ENCODE assay signal across 7 cellular contexts in the genomic region with DNA sequence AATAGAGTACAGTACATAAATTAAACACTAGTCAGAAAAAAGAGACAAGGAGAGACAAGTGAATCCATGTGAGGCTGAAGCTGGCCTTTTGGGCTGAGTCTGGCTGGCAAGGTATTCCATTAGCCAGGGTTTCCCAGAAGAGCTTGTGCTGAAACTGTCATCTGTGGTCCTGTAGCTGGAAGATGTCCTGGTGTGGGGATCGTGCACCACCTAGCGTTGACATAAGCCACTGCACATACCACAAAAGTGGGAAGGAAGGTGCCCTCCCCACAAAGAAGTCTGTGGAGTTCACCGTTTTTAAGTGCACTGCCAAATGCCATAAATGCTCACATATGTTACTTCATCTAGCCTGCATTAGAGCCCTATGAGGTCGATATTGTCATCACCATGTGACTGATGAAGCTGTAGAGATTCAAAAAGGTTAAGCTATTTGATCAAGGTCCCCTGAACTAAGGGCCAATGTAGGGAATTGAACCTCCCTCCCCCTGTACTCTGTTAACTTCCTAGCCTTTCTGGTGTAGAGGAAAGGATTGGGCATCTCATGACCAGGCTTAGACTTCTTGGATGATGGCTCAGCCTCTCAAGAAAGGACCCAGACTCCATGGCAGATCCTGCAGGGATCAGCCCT.
DNase-seq lines count a peak whose midpoint lies in the region; ATAC-seq and TF ChIP-seq lines count a peak whose summit lies in the region.

No MANE protein-coding gene starts in this region.

- POLR2A ChIA-PET in GM10248 (lab: Yijun Ruan, JAX), result no interaction called here

- peak; percentile 77 for ATAC-seq in HG02678 (IDR thresholded peaks at IDR 0.05; ENCODE audit: unreplicated experiment)

- CTCF ChIA-PET in GM10248 (lab: Yijun Ruan, JAX), result interaction anchor here (0.7 to 6.7 kb wide), 42 partner anchors 7 to 1077 kb away, joined by 3 to 102 read pairs (median 4); no protein-coding TSS in a partner anchor

- TF ChIP-seq CTCF in GM10248 (IDR thresholded peaks at IDR 0.05; ENCODE audit: control extremely low read depth, extremely low read depth, low read depth, missing control alignments) (peak; percentile 90), WI38 (IDR thresholded peaks at IDR 0.05; ENCODE audit: low read depth, low read length) (peak; percentile 91)

- no peak overlapping the region for H3K4me3 ChIP-seq in WI38 (ENCODE audit: low read depth, low read length)

- DNase-seq in GM10248 (ENCODE audit: extremely low spot score) (peak; percentile 72), NCI-H187 (lab: John Stamatoyannopoulos, UW) (peak; percentile 28 to 42), cerebellar nuclear complex (lab: John Stamatoyannopoulos, UW) (peak; percentile 28 to 47), kidney tubule cell (ENCODE audit: low spot score) (peak; percentile 78)
- DNase-seq in stimulated activated CD4-positive, alpha-beta T cell treated with anti-CD3 and anti-CD28 coated beads, Interleukin-2, amount 100 ng/mL, for 48 hours, result peak; percentile 32 to 33
